ENCODE assay signal across 16 cellular contexts in the genomic region with DNA sequence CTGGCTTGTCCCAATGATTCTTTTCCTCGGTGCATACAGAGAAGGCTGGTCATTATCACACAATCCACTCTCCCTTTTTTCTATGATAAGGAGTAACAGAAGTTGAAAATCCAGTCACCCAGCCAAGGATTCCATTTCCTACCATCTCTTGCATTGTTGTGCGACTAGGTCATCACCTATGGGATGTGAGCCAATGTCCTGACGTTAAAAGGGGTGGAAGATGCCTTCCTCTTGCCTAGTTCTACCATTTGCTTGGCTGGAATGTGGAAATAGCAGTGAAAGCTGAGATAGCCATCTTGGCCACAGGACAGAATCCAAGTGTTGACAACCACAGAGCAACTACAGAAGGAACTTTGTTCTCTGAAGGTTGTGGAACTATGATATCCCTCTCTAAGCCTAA.
DNase-seq lines count a peak whose midpoint lies in the region; ATAC-seq and TF ChIP-seq lines count a peak whose summit lies in the region.
"Had no signal": no experiment of that assay in that cellular context is flagged by ENCODE, and none has a peak within 500 bp of the region (broad histone marks: within the 10 kb centered on the region; RNA-seq: fewer than 3 reads in every experiment).

No MANE protein-coding gene starts in this region.

- intact Hi-C loops in prostate gland (cut with DNase I) = no loop called here
- intact Hi-C loops in CD4-positive, alpha-beta T cell (cut with DNase I, micrococcal nuclease) = no loop called here

- H3K4me1 Mint-ChIP-seq in CD4-positive, alpha-beta T cell (ENCODE audit: low read depth) = no peaks in the 10 kb centered on the region
- H3K4me1 Mint-ChIP-seq: activated naive CD8-positive, alpha-beta T cell treated with anti-CD3 and anti-CD28 coated beads for 36 hours had no signal

- ATAC-seq in CD4-positive, alpha-beta T cell (ENCODE audit: poor library complexity) = no peak

- H3K36me3 Mint-ChIP-seq in CD4-positive, alpha-beta T cell (ENCODE audit: low read depth) = no peaks in the 10 kb centered on the region
- H3K36me3 Mint-ChIP-seq: activated naive CD8-positive, alpha-beta T cell treated with anti-CD3 and anti-CD28 coated beads for 36 hours had no signal

- no peak for TF ChIP-seq CTCF in BJ (IDR thresholded peaks at IDR 0.05; ENCODE audit: insufficient read depth, low read depth, low read length)
- TF ChIP-seq CTCF in tibial nerve (IDR thresholded peaks at IDR 0.05) = no peak
- no peak for TF ChIP-seq CTCF in prostate gland (IDR thresholded peaks at IDR 0.05)
- TF ChIP-seq CTCF in CD4-positive, alpha-beta T cell (IDR thresholded peaks at IDR 0.05) = no peak

- no peaks in the 10 kb centered on the region for H3K4me1 ChIP-seq in tibial nerve
- H3K4me1 ChIP-seq in prostate gland (replicated peaks) = no peaks in the 10 kb centered on the region
- H3K4me1 ChIP-seq: right atrium auricular region had no signal

- DNase-seq in BJ (ENCODE audit: low read depth) (peak; percentile 86), astrocyte of the hippocampus (ENCODE audit: low read depth, low spot score) (peak; percentile 71), iris pigment epithelial cell (ENCODE audit: low read depth) (peak; percentile 62), tibial nerve (ENCODE audit: low spot score in 2 of 2) (no peak), prostate gland (ENCODE audit: low spot score) (no peak), HEK293T (ENCODE audit: extremely low spot score) (no peak)
- no peak for DNase-seq in CD4-positive, alpha-beta T cell
- DNase-seq: activated naive CD8-positive, alpha-beta T cell treated with anti-CD3 and anti-CD28 coated beads for 36 hours; C1 segment of cervical spinal cord; kidney glomerular epithelial cell; NCI-H2029 treated with DMSO at 0.1 percent for 48 hours; NCI-H82 had no signal

- no peak for TF ChIP-seq RAD21 in Ishikawa (IDR thresholded peaks at IDR 0.05; ENCODE audit: low read depth)

- 64 to 72% methylated on average over 3 of the region's 3 CpGs for WGBS in tibial nerve, 2 donors
- WGBS in prostate gland = 45% methylated on average over 3 of the region's 3 CpGs

- no peak overlapping the region for H3K4me3 Mint-ChIP-seq in CD4-positive, alpha-beta T cell
- H3K4me3 Mint-ChIP-seq: activated naive CD8-positive, alpha-beta T cell treated with anti-CD3 and anti-CD28 coated beads for 36 hours; stimulated activated naive CD8-positive, alpha-beta T cell treated with anti-CD3 and anti-CD28 coated beads, Interleukin-15, Interleukin-2, amounts not matched to agents 100 ng/mL and 50 ng/mL, for 24 hours had no signal

- H3K27me3 ChIP-seq in BJ (ENCODE audit: control insufficient read depth, insufficient read depth, low read length) (no peaks in the 10 kb centered on the region), tibial nerve (no peaks in the 10 kb centered on the region), prostate gland (replicated peaks; ENCODE audit: insufficient read depth) (no peaks in the 10 kb centered on the region)
- no peaks in the 10 kb centered on the region for H3K27me3 ChIP-seq in CD4-positive, alpha-beta T cell (ENCODE audit: control insufficient read depth, insufficient read depth, low read length)
- H3K27me3 ChIP-seq: right atrium auricular region had no signal

- POLR2A ChIA-PET in BJ (lab: Charles Lee) = no interaction called here
- POLR2A ChIA-PET in HEK293T (lab: Yijun Ruan, JAX) = no interaction called here
- POLR2A ChIA-PET in CD4-positive, alpha-beta T cell (lab: Charles Lee) = no interaction called here

- H3K27ac Mint-ChIP-seq in CD4-positive, alpha-beta T cell = no peak overlapping the region
- H3K27ac Mint-ChIP-seq: activated naive CD8-positive, alpha-beta T cell treated with anti-CD3 and anti-CD28 coated beads for 36 hours; stimulated activated naive CD8-positive, alpha-beta T cell treated with anti-CD3 and anti-CD28 coated beads, Interleukin-15, Interleukin-2, amounts not matched to agents 100 ng/mL and 50 ng/mL, for 24 hours had no signal

- no peaks in the 10 kb centered on the region for H3K36me3 ChIP-seq in BJ (ENCODE audit: control insufficient read depth, insufficient read depth, low read length)
- no peaks in the 10 kb centered on the region for H3K36me3 ChIP-seq in tibial nerve
- no peaks in the 10 kb centered on the region for H3K36me3 ChIP-seq in prostate gland
- H3K36me3 ChIP-seq: right atrium auricular region had no signal

- TF ChIP-seq EP300 in Ishikawa (IDR thresholded peaks at IDR 0.05; ENCODE audit: borderline replicate concordance) (peak; percentile 66; the same call in 1 of the 2 replicates), tibial nerve (IDR thresholded peaks at IDR 0.05) (no peak)

- peaks cover 0 to 5% (median 0%) of the 10 kb centered on the region in 4 donors for H3K9me3 ChIP-seq in tibial nerve
- no peaks in the 10 kb centered on the region for H3K9me3 ChIP-seq in prostate gland
- H3K9me3 ChIP-seq in CD4-positive, alpha-beta T cell (ENCODE audit: control insufficient read depth, low read length) = no peaks in the 10 kb centered on the region
- H3K9me3 ChIP-seq: right atrium auricular region had no signal

- no peaks in the 10 kb centered on the region for H3K27me3 Mint-ChIP-seq in CD4-positive, alpha-beta T cell
- H3K27me3 Mint-ChIP-seq: activated naive CD8-positive, alpha-beta T cell treated with anti-CD3 and anti-CD28 coated beads for 36 hours had no signal

- CTCF ChIA-PET in BJ (lab: Yijun Ruan, JAX) (interaction anchor here (1.3 kb wide), 1 partner anchor 13 kb away, joined by 3 read pairs; no protein-coding TSS in a partner anchor), HEK293T (lab: Yijun Ruan, JAX) (no interaction called here)
- CTCF ChIA-PET in CD4-positive, alpha-beta T cell (lab: Charles Lee) = no interaction called here

- no peaks in the 10 kb centered on the region for H3K9me3 Mint-ChIP-seq in CD4-positive, alpha-beta T cell
- H3K9me3 Mint-ChIP-seq: activated naive CD8-positive, alpha-beta T cell treated with anti-CD3 and anti-CD28 coated beads for 36 hours; stimulated activated naive CD8-positive, alpha-beta T cell treated with anti-CD3 and anti-CD28 coated beads, Interleukin-15, Interleukin-2, amounts not matched to agents 100 ng/mL and 50 ng/mL, for 24 hours had no signal

- TF ChIP-seq POLR2A in tibial nerve (IDR thresholded peaks at IDR 0.05) (no peak), prostate gland (IDR thresholded peaks at IDR 0.05) (no peak)

- H3K27ac ChIP-seq in tibial nerve = no peak overlapping the region
- no peak overlapping the region for H3K27ac ChIP-seq in prostate gland
- H3K27ac ChIP-seq in CD4-positive, alpha-beta T cell (ENCODE audit: low read depth, low read length) = no peak overlapping the region
- H3K27ac ChIP-seq: KMS-11, right atrium auricular region had no signal

- H3K4me3 ChIP-seq in BJ (ENCODE audit: low read depth, low read length) = no peak overlapping the region
- no peak overlapping the region for H3K4me3 ChIP-seq in tibial nerve
- H3K4me3 ChIP-seq in prostate gland = no peak overlapping the region
- H3K4me3 ChIP-seq: right atrium auricular region had no signal

TF ChIP-seq in Ishikawa, 13 proteins besides CTCF, POLR2A, EP300 and RAD21 (continues in another document):
- peak; percentile 40; the same call in 1 of the 2 replicates for TF ChIP-seq YY1 (IDR thresholded peaks at IDR 0.05; ENCODE audit: low read depth)

TF ChIP-seq in HEK293T, 16 proteins besides CTCF, POLR2A, EP300 and RAD21:
- TF ChIP-seq BHLHE40 (IDR thresholded peaks at IDR 0.05; ENCODE audit: borderline replicate concordance) = no peak
- TF ChIP-seq, protein P1, sequence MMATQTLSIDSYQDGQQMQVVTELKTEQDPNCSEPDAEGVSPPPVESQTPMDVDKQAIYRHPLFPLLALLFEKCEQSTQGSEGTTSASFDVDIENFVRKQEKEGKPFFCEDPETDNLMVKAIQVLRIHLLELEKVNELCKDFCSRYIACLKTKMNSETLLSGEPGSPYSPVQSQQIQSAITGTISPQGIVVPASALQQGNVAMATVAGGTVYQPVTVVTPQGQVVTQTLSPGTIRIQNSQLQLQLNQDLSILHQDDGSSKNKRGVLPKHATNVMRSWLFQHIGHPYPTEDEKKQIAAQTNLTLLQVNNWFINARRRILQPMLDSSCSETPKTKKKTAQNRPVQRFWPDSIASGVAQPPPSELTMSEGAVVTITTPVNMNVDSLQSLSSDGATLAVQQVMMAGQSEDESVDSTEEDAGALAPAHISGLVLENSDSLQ (IDR thresholded peaks at IDR 0.05) = no peak
- no peak for TF ChIP-seq TARDBP (IDR thresholded peaks at IDR 0.05)
- no peak for TF ChIP-seq LEF1 (IDR thresholded peaks at IDR 0.05; ENCODE audit: borderline replicate concordance)
- TF ChIP-seq FOXM1 (IDR thresholded peaks at IDR 0.05; ENCODE audit: borderline replicate concordance) = no peak
- no peak for TF ChIP-seq HDGF (IDR thresholded peaks at IDR 0.05; ENCODE audit: borderline replicate concordance)
- TF ChIP-seq L3MBTL2 (conservative IDR thresholded peaks at IDR 0.05) = no peak
- no peak for TF ChIP-seq ZNF384 (IDR thresholded peaks at IDR 0.05)
- TF ChIP-seq NFRKB (IDR thresholded peaks at IDR 0.05) = no peak
- TF ChIP-seq ARNT (IDR thresholded peaks at IDR 0.05) = no peak
- no peak for TF ChIP-seq ELF4 (IDR thresholded peaks at IDR 0.05)
- no peak for TF ChIP-seq SP1 (IDR thresholded peaks at IDR 0.05)
- no peak for TF ChIP-seq FOXA1 (IDR thresholded peaks at IDR 0.05)
- no peak for TF ChIP-seq CTBP1 (IDR thresholded peaks at IDR 0.05; ENCODE audit: borderline replicate concordance)
- TF ChIP-seq FOXK2 (IDR thresholded peaks at IDR 0.05) = no peak
- no peak for TF ChIP-seq SUZ12 (IDR thresholded peaks at IDR 0.05)

Comparison
In these comparisons a context has a peak if more than half of its experiments do, and no peak if none do; other contexts are left out.
1. DNase-seq: peak in BJ (single experiment), astrocyte of the hippocampus (single experiment) and iris pigment epithelial cell (single experiment); none in tibial nerve (0 of 2), prostate gland (single experiment), HEK293T (single experiment) and CD4-positive, alpha-beta T cell (0 of 10).